ENCODE assay signal across 16 cellular contexts in genomic region chr22:43241138-43241597, GRCh38. TPM values are rescaled to one million over a fixed set of nuclear protein-coding genes. Genes with fewer than 3 reads are reported as not detected.
DNase-seq lines count a peak whose midpoint lies in the region; ATAC-seq and TF ChIP-seq lines count a peak whose summit lies in the region.
"Had no signal": no experiment of that assay in that cellular context is flagged by ENCODE, and none has a peak within 500 bp of the region (broad histone marks: within the 10 kb centered on the region; RNA-seq: fewer than 3 reads in every experiment).

No MANE protein-coding gene starts in this region.

- ATAC-seq in WTC11 = no peak
- ATAC-seq in left lung = peak; percentile 81
- ATAC-seq in sciatic nerve = peak; percentile 51
- no peak for ATAC-seq in GM18858 (IDR thresholded peaks at IDR 0.05; ENCODE audit: unreplicated experiment)
- ATAC-seq: GM12878 had no signal

- 50 to 73% methylated on average over 8 to 12 of the region's 15 CpGs for WGBS in tibial nerve, 2 donors

- H3K27me3 Mint-ChIP-seq in WTC11 (ENCODE audit: low read depth) = peaks cover 2% of the 10 kb centered on the region; the same call in 1 of the 2 replicates

- H3K36me3 Mint-ChIP-seq in WTC11 = no peaks in the 10 kb centered on the region
- H3K36me3 Mint-ChIP-seq: CD8-positive, alpha-beta memory T cell had no signal

- intact Hi-C loops in left lung (cut with DNase I) (no loop called here), sciatic nerve (cut with DNase I) (no loop called here)

- no peak for TF ChIP-seq EP300 in tibial nerve (IDR thresholded peaks at IDR 0.05)

- H3K9me3 ChIP-seq in left lung (no peaks in the 10 kb centered on the region), tibial nerve (no peaks in the 10 kb centered on the region)
- H3K9me3 ChIP-seq: BLaER1, Caco-2, HAP-1 had no signal

- POLR2A ChIA-PET in WTC11 (lab: Charles Lee) = no interaction called here

- no peak overlapping the region for H3K4me3 ChIP-seq in left lung
- H3K4me3 ChIP-seq in tibial nerve = no peak overlapping the region
- H3K4me3 ChIP-seq: BLaER1, GM12878, HAP-1 had no signal

- H3K4me3 Mint-ChIP-seq in WTC11 = no peak overlapping the region
- H3K4me3 Mint-ChIP-seq: CD8-positive, alpha-beta memory T cell had no signal

- peak; percentile 42 for DNase-seq in ELF-1 (ENCODE audit: low read depth, low spot score)
- no peak for DNase-seq in WTC11 (ENCODE audit: low spot score)
- peak in 1 of 2 donors; percentile 77 for DNase-seq in left lung
- DNase-seq in sciatic nerve (ENCODE audit: low spot score) = no peak
- DNase-seq in middle frontal gyrus (ENCODE audit: extremely low spot score, low spot score) = no peak
- DNase-seq in tibial nerve (ENCODE audit: low spot score in 2 of 2) = no peak
- DNase-seq in DMS 273 treated with DMSO at 0.1 percent for 48 hours (lab: John Stamatoyannopoulos, UW) = no peak
- DNase-seq: AML-193; Caco-2; CD8-positive, alpha-beta memory T cell; GOT3; KBM-7 had no signal

- H3K36me3 ChIP-seq in left lung = no peaks in the 10 kb centered on the region
- H3K36me3 ChIP-seq in tibial nerve = no peaks in the 10 kb centered on the region
- H3K36me3 ChIP-seq: BLaER1, HAP-1 had no signal

- TF ChIP-seq CTCF in WTC11 (IDR thresholded peaks at IDR 0.05) = no peak
- no peak for TF ChIP-seq CTCF in left lung (IDR thresholded peaks at IDR 0.05)
- no peak for TF ChIP-seq CTCF in tibial nerve (IDR thresholded peaks at IDR 0.05)

- no peak overlapping the region for H3K27ac ChIP-seq in left lung
- H3K27ac ChIP-seq in tibial nerve = no peak overlapping the region

- no peaks in the 10 kb centered on the region for H3K27me3 ChIP-seq in left lung
- H3K27me3 ChIP-seq in tibial nerve = no peaks in the 10 kb centered on the region
- H3K27me3 ChIP-seq: BLaER1 had no signal

- no peak overlapping the region for H3K27ac Mint-ChIP-seq in WTC11
- H3K27ac Mint-ChIP-seq: CD8-positive, alpha-beta memory T cell had no signal

- 0 out of 2 replicates have a peak, but pooled peaks cover 2% of the 10 kb centered on the region for H3K4me1 Mint-ChIP-seq in WTC11
- H3K4me1 Mint-ChIP-seq: CD8-positive, alpha-beta memory T cell had no signal

- no peak for TF ChIP-seq POLR2A in tibial nerve (IDR thresholded peaks at IDR 0.05)

- no peaks in the 10 kb centered on the region for H3K9me3 Mint-ChIP-seq in WTC11
- H3K9me3 Mint-ChIP-seq: CD8-positive, alpha-beta memory T cell had no signal

- CTCF ChIA-PET in WTC11 (lab: Charles Lee) = interaction anchor here (0.6 to 2.8 kb wide), 6 partner anchors 10 to 145 kb away, joined by 3 to 14 read pairs (median 4); no protein-coding TSS in a partner anchor

- H3K4me1 ChIP-seq in left lung (peaks cover 0 to 11% of the 10 kb centered on the region in 2 donors), tibial nerve (peaks cover 0 to 26% (median 0%) of the 10 kb centered on the region in 4 donors)
- H3K4me1 ChIP-seq: Caco-2, HAP-1 had no signal

TF ChIP-seq in WTC11, 78 proteins besides CTCF, POLR2A, EP300 and RAD21:
- TF ChIP-seq SMAD4 (CRISPR knock-in tag; IDR thresholded peaks at IDR 0.05) = no peak
- TF ChIP-seq USF2 (CRISPR knock-in tag; IDR thresholded peaks at IDR 0.05) = peak; percentile 40; the same call in 1 of the 2 replicates
- TF ChIP-seq GABPB1 (CRISPR knock-in tag; IDR thresholded peaks at IDR 0.05) = peak; percentile 67; the same call in 1 of the 2 replicates

RNA-seq across cellular contexts. Expression of gene TTLL12, which starts 54.2 kb away (rescaled TPM):
- 129 to 134 TPM (median 129 TPM) in 3 replicates for total RNA-seq in WTC11 (2021)
- total RNA-seq in left lung = 10 to 100 TPM; 26.4 to 42.1 TPM
- total RNA-seq in sciatic nerve = 24.3 TPM
- 10 to 100 TPM; 38.5 to 50.4 (median 41.9) TPM for total RNA-seq in tibial nerve

Comparison
In these comparisons a context has a peak if more than half of its experiments do, and no peak if none do; other contexts are left out.
1. ATAC-seq: peak in left lung (single experiment) and sciatic nerve (single experiment); none in WTC11 (single experiment) and GM18858 (single experiment).